In the genomic region with DNA sequence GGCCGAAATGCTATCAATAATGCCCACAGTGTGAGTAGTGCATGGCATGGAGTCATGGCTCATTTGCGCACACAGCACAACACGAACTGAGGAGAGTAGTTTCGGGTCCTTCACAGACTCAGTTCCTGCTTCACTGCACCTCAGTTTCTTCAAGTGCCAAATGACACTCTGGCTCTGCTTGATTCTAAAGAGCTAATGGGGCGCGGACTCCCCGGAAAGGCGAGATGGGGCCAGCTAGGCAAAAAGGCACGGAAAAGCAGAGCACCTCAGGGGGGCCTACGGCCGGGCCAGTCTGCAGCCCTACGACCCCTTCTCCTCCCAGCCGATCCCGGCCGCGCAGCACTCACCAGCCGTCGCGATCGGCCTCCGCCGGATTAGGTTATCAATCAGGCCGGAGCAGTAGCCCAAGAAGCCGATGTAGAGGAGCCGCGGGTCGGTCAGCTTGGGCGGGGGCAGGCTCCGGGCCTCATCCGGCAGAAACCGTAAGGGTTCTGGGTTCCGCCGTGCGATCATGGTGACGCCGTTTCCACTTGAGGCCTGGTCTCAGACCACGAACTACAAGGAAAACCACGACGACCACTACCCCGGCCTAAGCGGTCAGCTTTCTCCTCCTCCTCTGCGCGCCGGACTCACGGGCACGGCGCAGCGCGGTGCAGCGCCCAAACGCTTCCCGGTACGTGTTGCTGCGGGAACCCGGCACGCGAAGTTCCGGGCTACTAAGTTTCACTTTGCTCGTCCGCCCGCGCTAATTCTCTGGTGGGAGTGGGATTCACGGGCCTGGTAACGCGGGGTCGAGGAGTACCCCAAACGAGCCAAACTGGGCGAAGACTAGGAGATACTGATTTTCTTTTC, we compare ENCODE assay signal across 8 cellular contexts. TPM values are rescaled to one million over a fixed set of nuclear protein-coding genes. Genes with fewer than 3 reads are reported as not detected.
A peak's percentile ranks its signal among the peaks of the same experiment; 100 is the strongest.
DNase-seq lines count a peak whose midpoint lies in the region; ATAC-seq and TF ChIP-seq lines count a peak whose summit lies in the region.

A gene (minus strand): TSS at position 631 of the 852 bp plus-strand sequence. CDS start 118 bp downstream, at position 513.

- H3K9me3 Mint-ChIP-seq in activated CD4-positive, alpha-beta T cell treated with anti-CD3 and anti-CD28 coated beads, Interleukin-2, amount 10 ng/mL, durations not matched to agents 24 days and 14 days: peaks cover 15% of the 10 kb centered on the region

- H3K36me3 Mint-ChIP-seq in activated CD4-positive, alpha-beta T cell treated with anti-CD3 and anti-CD28 coated beads, Interleukin-2, amount 10 ng/mL, durations not matched to agents 24 days and 14 days (ENCODE audit: low read depth): peaks cover 21% of the 10 kb centered on the region

- peak within 1 kb of the TSS; percentile 91 for H3K27ac Mint-ChIP-seq in activated CD4-positive, alpha-beta T cell treated with anti-CD3 and anti-CD28 coated beads, Interleukin-2, amount 10 ng/mL, durations not matched to agents 24 days and 14 days

- DNase-seq in AG09319 (ENCODE audit: extremely low read depth, low read depth) (peak; percentile 62), NCI-H524 (lab: John Stamatoyannopoulos, UW) (peak; percentile 60 to 74), dedifferentiated amniotic fluid mesenchymal stem cell (ENCODE audit: extremely low spot score) (peak; percentile 76), left kidney (ENCODE audit: low read depth, low spot score) (peak; percentile 93)
- peak; percentile 92 for DNase-seq in activated CD4-positive, alpha-beta T cell treated with anti-CD3 and anti-CD28 coated beads, Interleukin-2, amount 10 ng/mL, durations not matched to agents 24 days and 14 days
- peak; percentile 70 for DNase-seq in stimulated activated CD4-positive, alpha-beta T cell treated with anti-CD3 and anti-CD28 coated beads, Interleukin-1b, Interleukin-23, amount 100 ng/mL, for 48 hours

- H3K4me3 Mint-ChIP-seq in activated CD4-positive, alpha-beta T cell treated with anti-CD3 and anti-CD28 coated beads, Interleukin-2, amount 10 ng/mL, durations not matched to agents 24 days and 14 days: peak within 1 kb of the TSS; percentile 94

- no peak for TF ChIP-seq CTCF in AG09319 (IDR thresholded peaks at IDR 0.05; ENCODE audit: low read depth, low read length)

- peaks cover 2% of the 10 kb centered on the region for H3K27me3 Mint-ChIP-seq in activated CD4-positive, alpha-beta T cell treated with anti-CD3 and anti-CD28 coated beads, Interleukin-2, amount 10 ng/mL, durations not matched to agents 24 days and 14 days

- peaks cover 51% of the 10 kb centered on the region for H3K4me1 Mint-ChIP-seq in activated CD4-positive, alpha-beta T cell treated with anti-CD3 and anti-CD28 coated beads, Interleukin-2, amount 10 ng/mL, durations not matched to agents 24 days and 14 days

- peak; percentile 84 for ATAC-seq in GM19023 (IDR thresholded peaks at IDR 0.05; ENCODE audit: unreplicated experiment)
- peak; percentile 83 for ATAC-seq in HG03342 (IDR thresholded peaks at IDR 0.05; ENCODE audit: unreplicated experiment)

- intact Hi-C loops in activated CD4-positive, alpha-beta T cell treated with anti-CD3 and anti-CD28 coated beads, Interleukin-2, amount 10 ng/mL, durations not matched to agents 24 days and 14 days (cut with micrococcal nuclease): loop anchor here (1.0 to 2.0 kb wide), 5 partner anchors 15 to 338 kb away; a partner anchor contains a TSS

RNA-seq across cellular contexts. Expression of the gene that starts here (rescaled TPM):
- total RNA-seq in activated CD4-positive, alpha-beta T cell treated with anti-CD3 and anti-CD28 coated beads, Interleukin-2, amount 10 ng/mL, durations not matched to agents 24 days and 14 days: 207 and 219 TPM in 2 replicates

Comparison
In these comparisons a context has a peak if more than half of its experiments do, and no peak if none do; other contexts are left out.
1. Peak in every context shown above with its lines: DNase-seq and ATAC-seq.